8 cellular contexts compared by ENCODE assay signal in the genomic region with DNA sequence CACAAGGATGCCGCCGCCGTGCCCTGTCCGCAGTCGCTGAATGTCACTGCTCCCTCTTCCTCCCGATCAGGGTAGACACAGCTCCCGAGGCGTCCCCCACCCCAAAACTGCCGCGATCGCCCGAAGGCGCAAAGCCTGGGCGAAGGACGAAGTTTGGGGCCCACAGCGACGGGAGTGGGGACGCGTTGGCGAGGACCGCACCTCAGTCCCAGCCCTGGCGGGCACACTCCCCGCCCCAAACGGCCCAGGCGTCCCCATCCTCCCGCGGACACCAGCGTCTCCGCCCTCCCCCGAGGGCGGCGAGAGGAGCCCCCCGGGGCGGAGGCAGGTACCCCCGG. TPM values are rescaled to one million over a fixed set of nuclear protein-coding genes. Genes with fewer than 3 reads are reported as not detected.
DNase-seq lines count a peak whose midpoint lies in the region; ATAC-seq, FAIRE-seq and TF ChIP-seq lines count a peak whose summit lies in the region.

No MANE protein-coding gene starts in this region.

- ATAC-seq in GM21737 (IDR thresholded peaks at IDR 0.05; ENCODE audit: unreplicated experiment) (peak; percentile 1), left colon (no peak), HG03469 (IDR thresholded peaks at IDR 0.05; ENCODE audit: unreplicated experiment) (no peak)

- FAIRE-seq in GM19239 (lab: Jason Lieb, UNC) = no peak

- H3K4me3 ChIP-seq in brain microvascular endothelial cell (ENCODE audit: low read depth, low read length) = peak overlapping the region; percentile 86

- POLR2A ChIA-PET in RWPE1 (lab: Yijun Ruan, JAX; ENCODE audit: low non-redundant PET) = no interaction called here

- DNase-seq in RWPE1 (ENCODE audit: low spot score) (no peak), brain microvascular endothelial cell (no peak), left colon (peak; percentile 49 to 54), GM19239 (ENCODE audit: insufficient read length, low spot score) (no peak), NCI-H128 (lab: John Stamatoyannopoulos, UW; ENCODE audit: unreplicated experiment) (no peak)
- peak; percentile 20 to 25 (median 22) for DNase-seq in stimulated activated CD4-positive, alpha-beta T cell treated with anti-CD3 and anti-CD28 coated beads, Interleukin-1b, Interleukin-23, amount 100 ng/mL, for 24 hours (ENCODE audit: low read depth in 4 of 4, low spot score in 1 of 4)

- intact Hi-C loops in left colon (cut with DNase I, micrococcal nuclease) = no loop called here

- peak overlapping the region; percentile 95 for H3K27ac ChIP-seq in RWPE1
- H3K27ac ChIP-seq in brain microvascular endothelial cell = no peak overlapping the region

- CTCF ChIA-PET in RWPE1 (lab: Yijun Ruan, JAX) = interaction anchor here (0.7 kb wide), 1 partner anchor 112 kb away, joined by 3 read pairs; no protein-coding TSS in a partner anchor

- no peaks in the 10 kb centered on the region for H3K27me3 ChIP-seq in brain microvascular endothelial cell (replicated peaks)

- H3K36me3 ChIP-seq in brain microvascular endothelial cell (replicated peaks) = no peaks in the 10 kb centered on the region

- TF ChIP-seq CTCF in RWPE1 (conservative IDR thresholded peaks at IDR 0.05; ENCODE audit: low read depth) (no peak), brain microvascular endothelial cell (IDR thresholded peaks at IDR 0.05; ENCODE audit: low read depth, low read length, missing control alignments) (no peak)

- in situ Hi-C loops in brain microvascular endothelial cell (cut with HindIII; ENCODE audit: low pct_ligation_motif_present, low sequenced_read_pairs) = no loop called here

RNA-seq across cellular contexts. Expression of gene KAT6B, which starts 1.4 kb away (rescaled TPM):
- total RNA-seq in left colon = 10 to 100 TPM; 26.6 to 30.7 TPM

Comparison
In these comparisons a context has a peak if more than half of its experiments do, and no peak if none do; other contexts are left out.
1. DNase-seq: peak in left colon (2 of 2) and stimulated activated CD4-positive, alpha-beta T cell treated with anti-CD3 and anti-CD28 coated beads, Interleukin-1b, Interleukin-23, amount 100 ng/mL, for 24 hours (4 of 4); none in RWPE1 (single experiment), brain microvascular endothelial cell (single experiment), GM19239 (single experiment) and NCI-H128 (single experiment).